7 cellular contexts compared by ENCODE assay signal in genomic region chr17:19508327-19508867, GRCh38. TPM values are rescaled to one million over a fixed set of nuclear protein-coding genes. Genes with fewer than 3 reads are reported as not detected.
DNase-seq lines count a peak whose midpoint lies in the region; ATAC-seq, FAIRE-seq and TF ChIP-seq lines count a peak whose summit lies in the region.

No MANE protein-coding gene starts in this region.

- H3K27me3 ChIP-seq in K562 (ENCODE audit: control insufficient read depth in 2 of 2, insufficient read depth in 2 of 2, low read length in 2 of 2), result no peaks in the 10 kb centered on the region; a peak in 1 of 5 replicates
- H3K27me3 ChIP-seq in layer of hippocampus (ENCODE audit: control insufficient read depth, insufficient read depth, low read length), result no peaks in the 10 kb centered on the region

- TF ChIP-seq POLR2A in K562 (conservative IDR thresholded peaks at IDR 0.05), result no peak

- BruUV-seq in K562 (replicated peaks; lab: Mats Ljungman, UMichigan), result no TSS peak

- no peaks in the 10 kb centered on the region for H3K9me3 ChIP-seq in SK-N-MC (ENCODE audit: low read depth, low read length)
- H3K9me3 ChIP-seq in K562 (replicated peaks; ENCODE audit: control insufficient read depth, insufficient read depth, low read depth, low read length), result no peaks in the 10 kb centered on the region

- no peak for FAIRE-seq in K562 (lab: Jason Lieb, UNC)

- no peaks in the 10 kb centered on the region for H3K79me2 ChIP-seq in K562 (ENCODE audit: control insufficient read depth, insufficient read depth, low read length)

- peaks cover 0 to 11% of the 10 kb centered on the region in 2 experiments; a peak in 2 of 5 replicates for H3K4me1 ChIP-seq in K562 (replicated peaks in 1 of 2; ENCODE audit: control insufficient read depth in 2 of 2, insufficient read depth in 2 of 2, low read length in 2 of 2)

- H3K9ac ChIP-seq in SK-N-MC (ENCODE audit: insufficient read length) (peak overlapping the region; percentile 26), K562 (ENCODE audit: insufficient read depth in 1 of 2, low read depth in 2 of 2, low read length in 2 of 2) (peak overlapping the region in 1 of 2 experiments; percentile 75; a peak in 2 of 4 replicates)

- no peaks in the 10 kb centered on the region for H3K36me3 ChIP-seq in SK-N-MC (ENCODE audit: insufficient read depth, low read length)
- H3K36me3 ChIP-seq in K562 (ENCODE audit: control insufficient read depth, insufficient read depth, low read length), result no peaks in the 10 kb centered on the region

- CTCF ChIA-PET in K562 (lab: Yijun Ruan, JAX; ENCODE audit: low intra/inter-chr PET ratio), result no interaction called here

- WGBS in K562 (ENCODE audit: insufficient coverage, low coverage, missing lambda C conversion rate), result 24% methylated on average over 8 of the region's 26 CpGs

- H3K4me2 ChIP-seq in K562 (ENCODE audit: insufficient read depth, low read length), result peak overlapping the region; percentile 81

- ATAC-seq in GM18909 (IDR thresholded peaks at IDR 0.05; ENCODE audit: poor library complexity, unreplicated experiment) (peak; percentile 32), HG03064 (IDR thresholded peaks at IDR 0.05; ENCODE audit: low read depth, unreplicated experiment) (peak; percentile 20), K562 (peak; percentile 74)

- H4K20me1 ChIP-seq in K562 (replicated peaks; ENCODE audit: control insufficient read depth, insufficient read depth, low read length), result no peaks in the 10 kb centered on the region

- in situ Hi-C loops in K562 (cut with MboI), result no loop called here

- peak overlapping the region; percentile 80; the same call in 1 of the 2 replicates for H2AFZ ChIP-seq in K562 (ENCODE audit: low read depth, low read length)

- DNase-seq in SK-N-MC (ENCODE audit: low read depth, low spot score) (no peak), K562 (ENCODE audit: extremely low read depth in 1 of 4, low spot score in 3 of 4) (peak in 3 of 4 experiments; percentile 27 to 43 (median 34)), retina (no peak)
- DNase-seq in stimulated activated CD4-positive, alpha-beta T cell treated with anti-CD3 and anti-CD28 coated beads, TNF-alpha, amount 100 ng/mL, for 24 hours (ENCODE audit: low read depth in 3 of 3), result peak; percentile 18 to 37 (median 22)

- no peak for TF ChIP-seq CTCF in K562 (IDR thresholded peaks at IDR 0.05 in 2 of 3, conservative IDR thresholded peaks at IDR 0.05 in 1 of 3; ENCODE audit: insufficient read depth in 2 of 3, low read depth in 1 of 3, low read length in 3 of 3)

- POLR2A ChIA-PET in K562 (lab: Yijun Ruan, JAX), result no interaction called here

- intact Hi-C loops in K562 (cut with micrococcal nuclease), result no loop called here

- H3K4me3 ChIP-seq in SK-N-MC, result peak overlapping the region; percentile 85
- peak overlapping the region; percentile 58 for H3K4me3 ChIP-seq in K562

- no peaks in the 10 kb centered on the region for H3K9me1 ChIP-seq in K562 (ENCODE audit: control insufficient read depth, insufficient read depth, low read length)

- TF ChIP-seq RAD21 in K562 (CRISPR knock-in tag; conservative IDR thresholded peaks at IDR 0.05 in 1 of 2, IDR thresholded peaks at IDR 0.05 in 1 of 2), result no peak

- H3K27ac ChIP-seq in SK-N-MC (no peak overlapping the region), K562 (ENCODE audit: extremely low read depth, low read depth, low read length) (no peak overlapping the region), layer of hippocampus (ENCODE audit: low read depth, low read length) (peak overlapping the region; percentile 87)

- no peak for TF ChIP-seq EP300 in K562 (IDR thresholded peaks at IDR 0.05; ENCODE audit: low read length)

TF ChIP-seq in K562, 482 proteins besides CTCF, POLR2A, EP300 and RAD21 (continues in another document):
- TF ChIP-seq ZBTB2 (IDR thresholded peaks at IDR 0.05) (no peak), HNRNPL (IDR thresholded peaks at IDR 0.05; ENCODE audit: low read depth, low read length) (no peak), ZEB2 (IDR thresholded peaks at IDR 0.05) (peak; percentile 60; the same call in 1 of the 2 replicates), MNT (conservative IDR thresholded peaks at IDR 0.05) (0 out of 4 replicates have a peak, but pooled peaks of 1 of the 2 experiments have one; percentile 1), TEAD1 (CRISPR knock-in tag; IDR thresholded peaks at IDR 0.05) (no peak), LEF1 (IDR thresholded peaks at IDR 0.05) (no peak), ELF2 (CRISPR knock-in tag; IDR thresholded peaks at IDR 0.05) (no peak)

RNA-seq across cellular contexts. Expression of gene SLC47A1, which starts 25.3 kb away (rescaled TPM):
- not detected in 2 replicates for total RNA-seq in K562 (2011; cell fraction: chromatin; rRNA removed; ENCODE audit: low replicate concordance)
- not detected in 2 replicates for total RNA-seq in K562 (2011; cell fraction: nucleolus; rRNA removed)
- total RNA-seq in K562 (2011; cell fraction: nucleoplasm; rRNA removed), result not detected in 2 replicates
- total RNA-seq in K562 (2014; rRNA removed), result not detected in 2 replicates
- total RNA-seq in K562 (2014; rRNA removed; fragmentation: Illumina TruSeq; extraction: Trizol), result not detected in 2 replicates
- not detected in 2 replicates for total RNA-seq in K562 (2015; rRNA removed; fragmentation: Illumina TruSeq; extraction: Trizol)
- 0.42 TPM in 1 of 2 replicates, not detected in the other for total RNA-seq in K562 (2021)
- polyA plus RNA-seq in K562 (2011; rRNA removed), result not detected in 2 replicates
- not detected in 2 replicates for polyA plus RNA-seq in K562 (2011; cell fraction: cytosol; rRNA removed)
- polyA plus RNA-seq in K562 (2011; cell fraction: nucleus; rRNA removed), result not detected in 2 replicates
- not detected in 2 replicates for polyA plus RNA-seq in K562 (2012)
- polyA plus RNA-seq in K562 (2014; fragmentation: Illumina TruSeq; extraction: Trizol), result not detected in 2 replicates
- not detected for polyA plus RNA-seq in K562 (2014; fragmentation: Nextera tagmentation; extraction: Ambion mirVana)
- polyA plus RNA-seq in K562 (2014; rRNA removed), result not detected in 2 replicates
- not detected in 2 replicates for polyA minus RNA-seq in K562 (2011; rRNA and poly(A)+ RNA removed)
- not detected in 2 replicates for polyA minus RNA-seq in K562 (2011; cell fraction: cytosol; rRNA and poly(A)+ RNA removed)
- polyA minus RNA-seq in K562 (2011; cell fraction: nucleus; rRNA and poly(A)+ RNA removed), result not detected in 2 replicates

Comparison
In these comparisons a context has a peak if more than half of its experiments do, and no peak if none do; other contexts are left out.
1. ATAC-seq: peak in every context shown above with its lines; median percentile 74 in K562; 32 in GM18909; 20 in HG03064.
2. DNase-seq: peak in K562 (3 of 4) and stimulated activated CD4-positive, alpha-beta T cell treated with anti-CD3 and anti-CD28 coated beads, TNF-alpha, amount 100 ng/mL, for 24 hours (3 of 3); none in SK-N-MC (single experiment) and retina (single experiment).